In genomic region chrX:48904626-48905025, GRCh38 we compare ENCODE assay signal across 25 cellular contexts.
"Had no signal": no experiment of that assay in that cellular context is flagged by ENCODE, and none has a peak within 500 bp of the region (broad histone marks: within the 10 kb centered on the region; RNA-seq: fewer than 3 reads in every experiment).

No MANE protein-coding gene starts in this region.

- H3K9me3 ChIP-seq: colonic mucosa, esophagus muscularis mucosa, gastroesophageal sphincter, heart left ventricle, lower lobe of right lung, prostate gland, right atrium auricular region, sigmoid colon, stomach, thyroid gland, vagina had no signal

- H3K4me3 ChIP-seq: colonic mucosa, esophagus muscularis mucosa, gastroesophageal sphincter, heart left ventricle, hepatocyte, lower lobe of right lung, prostate gland, right atrium auricular region, sigmoid colon, stomach, thyroid gland, vagina had no signal

- ATAC-seq: foreskin keratinocyte; gastroesophageal sphincter; heart left ventricle; left ventricle myocardium superior; lower lobe of right lung; naive thymus-derived CD8-positive, alpha-beta T cell; stimulated activated effector memory CD8-positive, alpha-beta T cell treated with anti-CD3 and anti-CD28 coated beads, Interleukin-12 subunit alpha, Interleukin-12 subunit beta, amount 100 ng/mL, for 72 hours had no signal

- H3K27me3 ChIP-seq: colonic mucosa, esophagus muscularis mucosa, foreskin keratinocyte, gastroesophageal sphincter, hepatocyte, right atrium auricular region, sigmoid colon, stomach, thyroid gland, vagina had no signal

- H3K4me1 ChIP-seq: colonic mucosa, foreskin keratinocyte, lower lobe of right lung, prostate gland, right atrium auricular region, thyroid gland, vagina had no signal

- H3K27ac ChIP-seq: colonic mucosa, esophagus muscularis mucosa, foreskin keratinocyte, gastroesophageal sphincter, heart left ventricle, hepatocyte, lower lobe of right lung, prostate gland, right atrium auricular region, sigmoid colon, stomach, thyroid gland, vagina had no signal

- DNase-seq: colonic mucosa; dermis blood vessel endothelial cell; effector memory CD4-positive, alpha-beta T cell; foreskin keratinocyte; heart left ventricle; kidney glomerular epithelial cell; left ventricle myocardium superior; lower lobe of right lung; naive thymus-derived CD8-positive, alpha-beta T cell; nephron progenitor cell; nucleus accumbens; sigmoid colon; stimulated activated CD4-positive, alpha-beta T cell treated with anti-CD3 and anti-CD28 coated beads, Interleukin-2, amount 100 ng/mL, for 24 hours; stimulated activated CD4-positive, alpha-beta T cell treated with anti-CD3 and anti-CD28 coated beads, Interleukin-4, amount 100 ng/mL, for 24 hours; stimulated activated naive CD4-positive, alpha-beta T cell treated with Interleukin-2 at 50 U/mL for 16 hours; stomach; thyroid gland; trophoblast cell had no signal
